In the genomic region with DNA sequence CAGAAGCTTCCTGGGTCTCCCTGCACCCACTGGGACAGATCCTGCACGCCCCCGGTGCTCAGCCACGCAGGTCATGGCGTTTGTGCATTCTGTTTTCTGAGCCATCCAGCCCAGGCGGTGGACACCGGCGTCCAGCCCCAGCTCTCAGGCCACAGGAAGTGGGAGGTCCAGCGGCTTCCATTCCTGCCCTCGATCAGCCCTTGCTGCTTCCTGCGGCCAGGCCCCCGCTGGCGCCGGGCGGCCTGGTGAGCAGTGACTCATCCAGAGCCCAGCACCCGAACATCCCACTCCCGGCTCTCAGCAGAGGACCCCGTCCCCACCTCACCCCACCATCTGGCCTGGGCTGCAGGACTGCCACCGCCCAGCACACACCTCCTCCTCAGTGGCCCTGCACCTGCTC, we compare ENCODE assay signal across 1 cellular context.
A peak's percentile ranks its signal among the peaks of the same experiment; 100 is the strongest.
TF ChIP-seq lines count a peak whose summit lies in the region.

No MANE protein-coding gene starts in this region.

TF ChIP-seq in K562, 482 proteins besides CTCF, POLR2A, EP300 and RAD21 (continues in another document):
- TF ChIP-seq XRCC3 (IDR thresholded peaks at IDR 0.05) (no peak), ZC3H11A (IDR thresholded peaks at IDR 0.05; ENCODE audit: low read depth, low read length) (no peak), TSC22D4 (tag; IDR thresholded peaks at IDR 0.05) (no peak), RB1 (IDR thresholded peaks at IDR 0.05; ENCODE audit: low read depth) (no peak), ZNF316 (IDR thresholded peaks at IDR 0.05) (peak; percentile 79), ZNF239 (CRISPR knock-in tag; IDR thresholded peaks at IDR 0.05) (no peak), DIDO1 (tag; IDR thresholded peaks at IDR 0.05; ENCODE audit: low read depth) (no peak), ZNF124 (CRISPR knock-in tag; IDR thresholded peaks at IDR 0.05) (no peak), SMARCE1 (IDR thresholded peaks at IDR 0.05) (0 out of 2 replicates have a peak, but pooled peaks have one; percentile 23), DPF2 (IDR thresholded peaks at IDR 0.05) (0 out of 2 replicates have a peak, but pooled peaks have one; percentile 19), JUND (IDR thresholded peaks at IDR 0.05; ENCODE audit: borderline replicate concordance, low read depth, low read length) (peak; percentile 80), JUND (tag; IDR thresholded peaks at IDR 0.05; ENCODE audit: borderline replicate concordance, low read depth, low read length) (peak; percentile 41; the same call in 1 of the 3 replicates), SIN3A (IDR thresholded peaks at IDR 0.05; ENCODE audit: borderline replicate concordance in 2 of 2, control insufficient read depth in 1 of 2, low read depth in 2 of 2, low read length in 2 of 2) (no peak), NR4A1 (CRISPR knock-in tag; IDR thresholded peaks at IDR 0.05) (no peak), NR4A1 (tag; IDR thresholded peaks at IDR 0.05) (no peak), KDM1A (IDR thresholded peaks at IDR 0.05) (no peak), ZBTB7A (IDR thresholded peaks at IDR 0.05; ENCODE audit: borderline replicate concordance, control insufficient read depth, low read depth, low read length) (peak; percentile 67; the same call in 1 of the 2 replicates), MEF2A (IDR thresholded peaks at IDR 0.05; ENCODE audit: control insufficient read depth, low read depth, low read length) (no peak), FOXJ3 (CRISPR knock-in tag; IDR thresholded peaks at IDR 0.05) (no peak), RBFOX2 (IDR thresholded peaks at IDR 0.05; ENCODE audit: low read depth, low read length) (peak; percentile 43; the same call in 1 of the 2 replicates), MTF1 (CRISPR knock-in tag; IDR thresholded peaks at IDR 0.05; ENCODE audit: borderline replicate concordance) (no peak), MEF2D (tag; conservative IDR thresholded peaks at IDR 0.05; ENCODE audit: low read depth) (no peak), ZNF133 (CRISPR knock-in tag; IDR thresholded peaks at IDR 0.05) (no peak), PTTG1 (tag; IDR thresholded peaks at IDR 0.05; ENCODE audit: low read depth) (no peak), CHD1 (IDR thresholded peaks at IDR 0.05; ENCODE audit: low read length) (no peak), HNRNPK (IDR thresholded peaks at IDR 0.05; ENCODE audit: low read depth, low read length, poor library complexity, severe bottlenecking) (no peak), HNRNPLL (IDR thresholded peaks at IDR 0.05; ENCODE audit: low read depth, low read length, poor library complexity, severe bottlenecking) (no peak), HDAC1 (IDR thresholded peaks at IDR 0.05) (no peak), ZNF696 (CRISPR knock-in tag; conservative IDR thresholded peaks at IDR 0.05) (no peak), POLR2G (IDR thresholded peaks at IDR 0.05; ENCODE audit: low read depth, low read length) (peak; percentile 52), BMI1 (IDR thresholded peaks at IDR 0.05; ENCODE audit: low read length) (no peak), ZNF780A (CRISPR knock-in tag; IDR thresholded peaks at IDR 0.05) (no peak), SAP30 (IDR thresholded peaks at IDR 0.05; ENCODE audit: borderline replicate concordance, insufficient read depth, low read depth, low read length, poor library complexity, severe bottlenecking) (no peak), ZNF165 (CRISPR knock-in tag; IDR thresholded peaks at IDR 0.05; ENCODE audit: borderline replicate concordance) (no peak), JUN (IDR thresholded peaks at IDR 0.05; ENCODE audit: borderline replicate concordance, low read depth, low read length) (peak; percentile 51; the same call in 1 of the 2 replicates), JUN (CRISPR knock-in tag; IDR thresholded peaks at IDR 0.05; ENCODE audit: borderline replicate concordance) (no peak), RUNX1 (IDR thresholded peaks at IDR 0.05; ENCODE audit: low read depth) (no peak), PPARD (CRISPR knock-in tag; IDR thresholded peaks at IDR 0.05) (no peak), YY1 (IDR thresholded peaks at IDR 0.05; ENCODE audit: borderline replicate concordance in 1 of 3, control insufficient read depth in 1 of 3, extremely low read depth in 1 of 3, insufficient read depth in 3 of 3, insufficient read length in 1 of 3, insufficient replicate concordance in 2 of 3, low read depth in 1 of 3, low read length in 2 of 3) (peak in 2 of 3 experiments; percentile 17 to 38), GTF2A2 (tag; IDR thresholded peaks at IDR 0.05) (no peak), ZNF24 (IDR thresholded peaks at IDR 0.05) (no peak)
- TF ChIP-seq, protein P1, sequence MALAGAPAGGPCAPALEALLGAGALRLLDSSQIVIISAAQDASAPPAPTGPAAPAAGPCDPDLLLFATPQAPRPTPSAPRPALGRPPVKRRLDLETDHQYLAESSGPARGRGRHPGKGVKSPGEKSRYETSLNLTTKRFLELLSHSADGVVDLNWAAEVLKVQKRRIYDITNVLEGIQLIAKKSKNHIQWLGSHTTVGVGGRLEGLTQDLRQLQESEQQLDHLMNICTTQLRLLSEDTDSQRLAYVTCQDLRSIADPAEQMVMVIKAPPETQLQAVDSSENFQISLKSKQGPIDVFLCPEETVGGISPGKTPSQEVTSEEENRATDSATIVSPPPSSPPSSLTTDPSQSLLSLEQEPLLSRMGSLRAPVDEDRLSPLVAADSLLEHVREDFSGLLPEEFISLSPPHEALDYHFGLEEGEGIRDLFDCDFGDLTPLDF (CRISPR knock-in tag; IDR thresholded peaks at IDR 0.05): no peak
- TF ChIP-seq, protein P2, sequence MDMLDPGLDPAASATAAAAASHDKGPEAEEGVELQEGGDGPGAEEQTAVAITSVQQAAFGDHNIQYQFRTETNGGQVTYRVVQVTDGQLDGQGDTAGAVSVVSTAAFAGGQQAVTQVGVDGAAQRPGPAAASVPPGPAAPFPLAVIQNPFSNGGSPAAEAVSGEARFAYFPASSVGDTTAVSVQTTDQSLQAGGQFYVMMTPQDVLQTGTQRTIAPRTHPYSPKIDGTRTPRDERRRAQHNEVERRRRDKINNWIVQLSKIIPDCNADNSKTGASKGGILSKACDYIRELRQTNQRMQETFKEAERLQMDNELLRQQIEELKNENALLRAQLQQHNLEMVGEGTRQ (CRISPR knock-in tag; IDR thresholded peaks at IDR 0.05): no peak
- TF ChIP-seq, protein P3, sequence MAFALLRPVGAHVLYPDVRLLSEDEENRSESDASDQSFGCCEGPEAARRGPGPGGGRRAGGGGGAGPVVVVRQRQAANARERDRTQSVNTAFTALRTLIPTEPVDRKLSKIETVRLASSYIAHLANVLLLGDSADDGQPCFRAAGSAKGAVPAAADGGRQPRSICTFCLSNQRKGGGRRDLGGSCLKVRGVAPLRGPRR (CRISPR knock-in tag; IDR thresholded peaks at IDR 0.05): no peak
- TF ChIP-seq, protein P4, sequence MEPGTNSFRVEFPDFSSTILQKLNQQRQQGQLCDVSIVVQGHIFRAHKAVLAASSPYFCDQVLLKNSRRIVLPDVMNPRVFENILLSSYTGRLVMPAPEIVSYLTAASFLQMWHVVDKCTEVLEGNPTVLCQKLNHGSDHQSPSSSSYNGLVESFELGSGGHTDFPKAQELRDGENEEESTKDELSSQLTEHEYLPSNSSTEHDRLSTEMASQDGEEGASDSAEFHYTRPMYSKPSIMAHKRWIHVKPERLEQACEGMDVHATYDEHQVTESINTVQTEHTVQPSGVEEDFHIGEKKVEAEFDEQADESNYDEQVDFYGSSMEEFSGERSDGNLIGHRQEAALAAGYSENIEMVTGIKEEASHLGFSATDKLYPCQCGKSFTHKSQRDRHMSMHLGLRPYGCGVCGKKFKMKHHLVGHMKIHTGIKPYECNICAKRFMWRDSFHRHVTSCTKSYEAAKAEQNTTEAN (CRISPR knock-in tag; IDR thresholded peaks at IDR 0.05): no peak
- TF ChIP-seq, protein P5, sequence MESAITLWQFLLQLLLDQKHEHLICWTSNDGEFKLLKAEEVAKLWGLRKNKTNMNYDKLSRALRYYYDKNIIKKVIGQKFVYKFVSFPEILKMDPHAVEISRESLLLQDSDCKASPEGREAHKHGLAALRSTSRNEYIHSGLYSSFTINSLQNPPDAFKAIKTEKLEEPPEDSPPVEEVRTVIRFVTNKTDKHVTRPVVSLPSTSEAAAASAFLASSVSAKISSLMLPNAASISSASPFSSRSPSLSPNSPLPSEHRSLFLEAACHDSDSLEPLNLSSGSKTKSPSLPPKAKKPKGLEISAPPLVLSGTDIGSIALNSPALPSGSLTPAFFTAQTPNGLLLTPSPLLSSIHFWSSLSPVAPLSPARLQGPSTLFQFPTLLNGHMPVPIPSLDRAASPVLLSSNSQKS (CRISPR knock-in tag; IDR thresholded peaks at IDR 0.05): no peak
- TF ChIP-seq, protein P6, sequence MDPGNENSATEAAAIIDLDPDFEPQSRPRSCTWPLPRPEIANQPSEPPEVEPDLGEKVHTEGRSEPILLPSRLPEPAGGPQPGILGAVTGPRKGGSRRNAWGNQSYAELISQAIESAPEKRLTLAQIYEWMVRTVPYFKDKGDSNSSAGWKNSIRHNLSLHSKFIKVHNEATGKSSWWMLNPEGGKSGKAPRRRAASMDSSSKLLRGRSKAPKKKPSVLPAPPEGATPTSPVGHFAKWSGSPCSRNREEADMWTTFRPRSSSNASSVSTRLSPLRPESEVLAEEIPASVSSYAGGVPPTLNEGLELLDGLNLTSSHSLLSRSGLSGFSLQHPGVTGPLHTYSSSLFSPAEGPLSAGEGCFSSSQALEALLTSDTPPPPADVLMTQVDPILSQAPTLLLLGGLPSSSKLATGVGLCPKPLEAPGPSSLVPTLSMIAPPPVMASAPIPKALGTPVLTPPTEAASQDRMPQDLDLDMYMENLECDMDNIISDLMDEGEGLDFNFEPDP (CRISPR knock-in tag; IDR thresholded peaks at IDR 0.05): no peak
- TF ChIP-seq, protein P7, sequence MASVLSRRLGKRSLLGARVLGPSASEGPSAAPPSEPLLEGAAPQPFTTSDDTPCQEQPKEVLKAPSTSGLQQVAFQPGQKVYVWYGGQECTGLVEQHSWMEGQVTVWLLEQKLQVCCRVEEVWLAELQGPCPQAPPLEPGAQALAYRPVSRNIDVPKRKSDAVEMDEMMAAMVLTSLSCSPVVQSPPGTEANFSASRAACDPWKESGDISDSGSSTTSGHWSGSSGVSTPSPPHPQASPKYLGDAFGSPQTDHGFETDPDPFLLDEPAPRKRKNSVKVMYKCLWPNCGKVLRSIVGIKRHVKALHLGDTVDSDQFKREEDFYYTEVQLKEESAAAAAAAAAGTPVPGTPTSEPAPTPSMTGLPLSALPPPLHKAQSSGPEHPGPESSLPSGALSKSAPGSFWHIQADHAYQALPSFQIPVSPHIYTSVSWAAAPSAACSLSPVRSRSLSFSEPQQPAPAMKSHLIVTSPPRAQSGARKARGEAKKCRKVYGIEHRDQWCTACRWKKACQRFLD (CRISPR knock-in tag; IDR thresholded peaks at IDR 0.05): no peak
- TF ChIP-seq, protein P8, sequence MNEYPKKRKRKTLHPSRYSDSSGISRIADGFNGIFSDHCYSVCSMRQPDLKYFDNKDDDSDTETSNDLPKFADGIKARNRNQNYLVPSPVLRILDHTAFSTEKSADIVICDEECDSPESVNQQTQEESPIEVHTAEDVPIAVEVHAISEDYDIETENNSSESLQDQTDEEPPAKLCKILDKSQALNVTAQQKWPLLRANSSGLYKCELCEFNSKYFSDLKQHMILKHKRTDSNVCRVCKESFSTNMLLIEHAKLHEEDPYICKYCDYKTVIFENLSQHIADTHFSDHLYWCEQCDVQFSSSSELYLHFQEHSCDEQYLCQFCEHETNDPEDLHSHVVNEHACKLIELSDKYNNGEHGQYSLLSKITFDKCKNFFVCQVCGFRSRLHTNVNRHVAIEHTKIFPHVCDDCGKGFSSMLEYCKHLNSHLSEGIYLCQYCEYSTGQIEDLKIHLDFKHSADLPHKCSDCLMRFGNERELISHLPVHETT (CRISPR knock-in tag; conservative IDR thresholded peaks at IDR 0.05 in 1 of 2, IDR thresholded peaks at IDR 0.05 in 1 of 2): no peak
- TF ChIP-seq, protein P9, sequence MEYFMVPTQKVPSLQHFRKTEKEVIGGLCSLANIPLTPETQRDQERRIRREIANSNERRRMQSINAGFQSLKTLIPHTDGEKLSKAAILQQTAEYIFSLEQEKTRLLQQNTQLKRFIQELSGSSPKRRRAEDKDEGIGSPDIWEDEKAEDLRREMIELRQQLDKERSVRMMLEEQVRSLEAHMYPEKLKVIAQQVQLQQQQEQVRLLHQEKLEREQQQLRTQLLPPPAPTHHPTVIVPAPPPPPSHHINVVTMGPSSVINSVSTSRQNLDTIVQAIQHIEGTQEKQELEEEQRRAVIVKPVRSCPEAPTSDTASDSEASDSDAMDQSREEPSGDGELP (CRISPR knock-in tag; IDR thresholded peaks at IDR 0.05; ENCODE audit: borderline replicate concordance): peak; percentile 42; the same call in 1 of the 2 replicates
- TF ChIP-seq, protein P10, sequence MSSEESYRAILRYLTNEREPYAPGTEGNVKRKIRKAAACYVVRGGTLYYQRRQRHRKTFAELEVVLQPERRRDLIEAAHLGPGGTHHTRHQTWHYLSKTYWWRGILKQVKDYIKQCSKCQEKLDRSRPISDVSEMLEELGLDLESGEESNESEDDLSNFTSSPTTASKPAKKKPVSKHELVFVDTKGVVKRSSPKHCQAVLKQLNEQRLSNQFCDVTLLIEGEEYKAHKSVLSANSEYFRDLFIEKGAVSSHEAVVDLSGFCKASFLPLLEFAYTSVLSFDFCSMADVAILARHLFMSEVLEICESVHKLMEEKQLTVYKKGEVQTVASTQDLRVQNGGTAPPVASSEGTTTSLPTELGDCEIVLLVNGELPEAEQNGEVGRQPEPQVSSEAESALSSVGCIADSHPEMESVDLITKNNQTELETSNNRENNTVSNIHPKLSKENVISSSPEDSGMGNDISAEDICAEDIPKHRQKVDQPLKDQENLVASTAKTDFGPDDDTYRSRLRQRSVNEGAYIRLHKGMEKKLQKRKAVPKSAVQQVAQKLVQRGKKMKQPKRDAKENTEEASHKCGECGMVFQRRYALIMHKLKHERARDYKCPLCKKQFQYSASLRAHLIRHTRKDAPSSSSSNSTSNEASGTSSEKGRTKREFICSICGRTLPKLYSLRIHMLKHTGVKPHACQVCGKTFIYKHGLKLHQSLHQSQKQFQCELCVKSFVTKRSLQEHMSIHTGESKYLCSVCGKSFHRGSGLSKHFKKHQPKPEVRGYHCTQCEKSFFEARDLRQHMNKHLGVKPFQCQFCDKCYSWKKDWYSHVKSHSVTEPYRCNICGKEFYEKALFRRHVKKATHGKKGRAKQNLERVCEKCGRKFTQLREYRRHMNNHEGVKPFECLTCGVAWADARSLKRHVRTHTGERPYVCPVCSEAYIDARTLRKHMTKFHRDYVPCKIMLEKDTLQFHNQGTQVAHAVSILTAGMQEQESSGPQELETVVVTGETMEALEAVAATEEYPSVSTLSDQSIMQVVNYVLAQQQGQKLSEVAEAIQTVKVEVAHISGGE (CRISPR knock-in tag; IDR thresholded peaks at IDR 0.05): no peak
